16 cellular contexts compared by ENCODE assay signal in the genomic region with DNA sequence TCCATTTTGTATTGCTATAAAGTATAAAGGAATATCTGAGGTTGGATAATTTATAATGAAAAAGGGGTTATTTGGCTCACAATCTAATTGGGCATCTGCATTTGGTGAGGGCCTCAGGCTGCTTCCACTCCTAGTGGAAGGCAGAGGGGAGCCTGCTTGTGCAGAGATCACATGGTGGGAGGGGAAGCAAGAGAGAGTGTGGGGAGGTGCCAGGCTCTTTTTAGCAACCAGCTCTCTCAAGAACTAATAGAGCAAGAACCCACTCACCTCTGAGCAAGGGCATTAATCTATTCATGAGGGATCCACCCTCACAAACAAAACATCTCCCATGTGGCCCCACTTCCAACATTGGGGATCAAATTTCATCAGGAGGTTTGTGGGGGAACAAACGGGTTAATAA.
"Had no signal": no experiment of that assay in that cellular context is flagged by ENCODE, and none has a peak within 500 bp of the region (broad histone marks: within the 10 kb centered on the region; RNA-seq: fewer than 3 reads in every experiment).

No MANE protein-coding gene starts in this region.

- H3K27ac Mint-ChIP-seq: activated CD4-positive, alpha-beta T cell treated with anti-CD3 and anti-CD28 coated beads, Interleukin-2, amount 10 ng/mL, durations not matched to agents 7 days and 5 days; activated naive CD8-positive, alpha-beta T cell; mesothelial cell of epicardium had no signal

- H3K9me3 Mint-ChIP-seq: activated CD4-positive, alpha-beta T cell treated with anti-CD3 and anti-CD28 coated beads, Interleukin-2, amount 10 ng/mL, durations not matched to agents 7 days and 5 days; mesothelial cell of epicardium; neural crest cell had no signal

- H3K4me3 Mint-ChIP-seq: activated CD4-positive, alpha-beta T cell treated with anti-CD3 and anti-CD28 coated beads, Interleukin-2, amount 10 ng/mL, durations not matched to agents 7 days and 5 days; activated naive CD8-positive, alpha-beta T cell; mesothelial cell of epicardium; neural crest cell had no signal

- DNase-seq: activated CD4-positive, alpha-beta T cell treated with anti-CD3 and anti-CD28 coated beads, Interleukin-2, amount 10 ng/mL, durations not matched to agents 7 days and 5 days; activated CD8-positive, alpha-beta memory T cell treated with anti-CD3 and anti-CD28 coated beads for 24 hours; activated effector memory CD4-positive, alpha-beta T cell treated with anti-CD3 and anti-CD28 coated beads, Interleukin-2, amount 50 U/mL, for 16 hours; amygdala; body of pancreas; central memory CD4-positive, alpha-beta T cell; cortex of kidney; effector CD4-positive, alpha-beta T cell; foreskin melanocyte; left cardiac atrium; stimulated activated CD4-positive, alpha-beta T cell treated with anti-CD3 and anti-CD28 coated beads, Interleukin-12 subunit alpha, Interleukin-12 subunit beta, amount 100 ng/mL, for 4 hours; stimulated activated CD4-positive, alpha-beta T cell treated with anti-CD3 and anti-CD28 coated beads, Interleukin-2, amount 100 ng/mL, for 24 hours; T-helper 9 cell had no signal

- H3K4me1 Mint-ChIP-seq: neural crest cell had no signal

- H3K27me3 Mint-ChIP-seq: activated CD4-positive, alpha-beta T cell treated with anti-CD3 and anti-CD28 coated beads, Interleukin-2, amount 10 ng/mL, durations not matched to agents 7 days and 5 days; activated naive CD8-positive, alpha-beta T cell had no signal

- ATAC-seq: body of pancreas had no signal
